Comparison of ENCODE assay signal across 8 cellular contexts in the genomic region with DNA sequence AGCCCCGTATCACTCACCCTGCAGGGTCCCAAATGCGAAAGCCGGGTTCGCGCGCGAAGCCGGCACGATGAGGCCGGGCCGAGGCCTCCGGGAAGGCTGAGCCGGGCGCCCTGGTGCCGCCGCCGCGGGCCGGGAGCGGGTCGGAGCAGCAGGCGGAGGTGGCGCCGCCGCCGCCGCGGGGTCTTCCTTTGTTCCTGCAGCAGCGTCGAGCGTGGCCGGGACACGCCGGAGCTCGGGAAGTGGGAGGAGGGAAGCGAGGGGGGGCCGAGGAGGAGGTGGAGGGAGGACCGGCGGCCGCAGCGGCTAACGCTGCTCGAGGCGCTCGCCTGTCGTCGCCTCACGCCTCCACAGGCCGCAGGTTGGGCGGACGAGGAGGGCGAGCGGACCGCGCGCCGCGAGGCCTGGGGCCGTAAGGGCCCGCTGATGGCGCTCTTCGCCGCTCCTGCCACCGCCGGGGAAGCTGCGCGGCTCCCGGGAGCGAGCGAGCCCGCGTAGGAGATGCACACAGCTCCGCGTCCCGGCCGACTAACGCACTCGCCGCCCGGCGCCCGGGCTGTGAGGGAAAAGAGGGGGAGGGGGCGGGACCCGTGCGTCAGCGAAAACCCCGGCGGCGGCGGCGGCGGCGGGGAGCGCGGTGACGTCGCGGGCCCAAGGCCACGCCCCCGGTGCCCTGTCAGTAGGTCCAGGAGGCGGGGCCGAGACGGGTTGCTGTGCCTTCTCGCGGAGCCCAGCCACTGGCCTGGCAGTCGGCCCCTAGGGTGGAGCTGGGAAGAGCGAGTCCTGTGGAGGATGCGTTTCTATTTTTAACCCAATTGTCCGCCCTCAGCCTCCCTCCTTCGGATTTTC. TPM values are rescaled to one million over a fixed set of nuclear protein-coding genes. Genes with fewer than 3 reads are reported as not detected.
DNase-seq lines count a peak whose midpoint lies in the region; ATAC-seq and TF ChIP-seq lines count a peak whose summit lies in the region.

A gene with protein sequence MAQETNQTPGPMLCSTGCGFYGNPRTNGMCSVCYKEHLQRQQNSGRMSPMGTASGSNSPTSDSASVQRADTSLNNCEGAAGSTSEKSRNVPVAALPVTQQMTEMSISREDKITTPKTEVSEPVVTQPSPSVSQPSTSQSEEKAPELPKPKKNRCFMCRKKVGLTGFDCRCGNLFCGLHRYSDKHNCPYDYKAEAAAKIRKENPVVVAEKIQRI (minus strand): TSS at position 530 of the 846 bp plus-strand sequence. CDS start 4,430 bp downstream, outside the sequence.

- intact Hi-C loops in CD14-positive monocyte (cut with micrococcal nuclease), result loop anchor here (2.0 to 5.0 kb wide), 9 partner anchors 57 to 228 kb away; no protein-coding TSS in a partner anchor
- intact Hi-C loops in activated CD4-positive, alpha-beta memory T cell treated with anti-CD3 and anti-CD28 coated beads for 36 hours (cut with micrococcal nuclease), result loop anchor here (1.0 to 10.0 kb wide), 14 partner anchors 9 to 1950 kb away; a partner anchor contains a TSS
- intact Hi-C loops in dorsolateral prefrontal cortex (cut with DNase I), result loop anchor here (1.0 to 10.0 kb wide), 7 partner anchors 70 to 390 kb away; no protein-coding TSS in a partner anchor
- intact Hi-C loops in right lobe of liver (cut with DNase I), result loop anchor here in 1 of 2 donors (10.0 kb wide), 2 partner anchors 70 to 190 kb away; no protein-coding TSS in a partner anchor

- H3K27ac ChIP-seq in dorsolateral prefrontal cortex (peak within 1 kb of the TSS; percentile 94 to 100 (median 100)), right lobe of liver (peak within 1 kb of the TSS; percentile 99 to 100 (median 100))

- H3K9me3 Mint-ChIP-seq in CD14-positive monocyte, result peaks cover 0 to 2% (median 0%) of the 10 kb centered on the region in 7 donors
- H3K9me3 Mint-ChIP-seq in activated CD4-positive, alpha-beta memory T cell treated with anti-CD3 and anti-CD28 coated beads for 36 hours, result no peaks in the 10 kb centered on the region

- CTCF ChIA-PET in activated CD4-positive, alpha-beta memory T cell treated with anti-CD3 and anti-CD28 coated beads for 36 hours (lab: Charles Lee), result interaction anchor here (0.8 to 1.7 kb wide), 7 partner anchors 16 to 228 kb away, joined by 3 to 6 read pairs (median 4); no protein-coding TSS in a partner anchor

- peak within 1 kb of the TSS; percentile 95 to 96 for H3K4me3 Mint-ChIP-seq in CD14-positive monocyte
- peak within 1 kb of the TSS; percentile 84 for H3K4me3 Mint-ChIP-seq in activated CD4-positive, alpha-beta memory T cell treated with anti-CD3 and anti-CD28 coated beads for 36 hours

- POLR2A ChIA-PET in activated CD4-positive, alpha-beta memory T cell treated with anti-CD3 and anti-CD28 coated beads for 36 hours (lab: Charles Lee), result interaction anchor here (0.7 to 2.2 kb wide), 19 partner anchors 9 to 770 kb away, joined by 3 to 9 read pairs (median 4); a partner anchor contains a TSS

- ATAC-seq in GM19372 (IDR thresholded peaks at IDR 0.05; ENCODE audit: low read depth, unreplicated experiment) (peak; percentile 73), HG03558 (IDR thresholded peaks at IDR 0.05; ENCODE audit: extremely low read depth, unreplicated experiment) (peak; percentile 59), right lobe of liver (peak; percentile 84 to 93 (median 88))

- peak within 1 kb of the TSS; percentile 55 to 97 (median 87) for H3K4me3 ChIP-seq in dorsolateral prefrontal cortex
- peak within 1 kb of the TSS; percentile 73 to 81 (median 74) for H3K4me3 ChIP-seq in right lobe of liver

- TF ChIP-seq CTCF in CD14-positive monocyte (IDR thresholded peaks at IDR 0.05), result no peak
- TF ChIP-seq CTCF in dorsolateral prefrontal cortex (IDR thresholded peaks at IDR 0.05 in 54 of 56, conservative IDR thresholded peaks at IDR 0.05 in 2 of 56; ENCODE audit: low read depth in 1 of 56, partially characterized antibody in 56 of 56), result peak in 28 of 56 donors; percentile 4 to 51 (median 18)
- TF ChIP-seq CTCF in right lobe of liver (IDR thresholded peaks at IDR 0.05), result peak in 1 of 4 donors; percentile 14

- H3K27me3 ChIP-seq in dorsolateral prefrontal cortex (no peaks in the 10 kb centered on the region), right lobe of liver (no peaks in the 10 kb centered on the region)

- H3K36me3 ChIP-seq in right lobe of liver, result peaks cover 0 to 16% (median 5%) of the 10 kb centered on the region in 4 donors

- peaks cover 33 to 35% of the 10 kb centered on the region in 2 donors for H3K36me3 Mint-ChIP-seq in CD14-positive monocyte
- H3K36me3 Mint-ChIP-seq in activated CD4-positive, alpha-beta memory T cell treated with anti-CD3 and anti-CD28 coated beads for 36 hours, result peaks cover 19% of the 10 kb centered on the region

- peak; percentile 100 for TF ChIP-seq POLR2A in right lobe of liver (IDR thresholded peaks at IDR 0.05)

- peaks cover 0 to 15% (median 7%) of the 10 kb centered on the region in 4 donors for H3K4me1 ChIP-seq in right lobe of liver

- peak; percentile 97 for DNase-seq in CD14-positive monocyte (ENCODE audit: low spot score)
- peak; percentile 99 for DNase-seq in NCI-H82 (lab: John Stamatoyannopoulos, UW)
- peak; percentile 95 for DNase-seq in activated CD4-positive, alpha-beta memory T cell treated with anti-CD3 and anti-CD28 coated beads for 36 hours
- DNase-seq in dorsolateral prefrontal cortex, result peak; percentile 97 to 99 (median 98)
- DNase-seq in right lobe of liver, result peak; percentile 99
- peak; percentile 90 to 94 for DNase-seq in stimulated activated CD4-positive, alpha-beta T cell treated with anti-CD3 and anti-CD28 coated beads, Interleukin-4, amount 100 ng/mL, for 4 hours

- WGBS in right lobe of liver (ENCODE audit: insufficient coverage, low coverage, low lambda C conversion rate, missing lambda C conversion rate), result under 1% methylated on average over 41 of the region's 110 CpGs

- peaks cover 0 to 4% (median 0%) of the 10 kb centered on the region in 3 donors for H3K27me3 Mint-ChIP-seq in CD14-positive monocyte (ENCODE audit: low read depth in 3 of 3)
- H3K27me3 Mint-ChIP-seq in activated CD4-positive, alpha-beta memory T cell treated with anti-CD3 and anti-CD28 coated beads for 36 hours, result no peaks in the 10 kb centered on the region

- H3K4me1 Mint-ChIP-seq in CD14-positive monocyte, result peaks cover 20% of the 10 kb centered on the region
- H3K4me1 Mint-ChIP-seq in activated CD4-positive, alpha-beta memory T cell treated with anti-CD3 and anti-CD28 coated beads for 36 hours (ENCODE audit: low read depth), result peaks cover 35% of the 10 kb centered on the region

- no peaks in the 10 kb centered on the region for H3K9me3 ChIP-seq in right lobe of liver

- peak within 1 kb of the TSS; percentile 100 for H3K27ac Mint-ChIP-seq in CD14-positive monocyte
- peak within 1 kb of the TSS; percentile 96 for H3K27ac Mint-ChIP-seq in activated CD4-positive, alpha-beta memory T cell treated with anti-CD3 and anti-CD28 coated beads for 36 hours

RNA-seq across cellular contexts. Expression of the gene that starts here (rescaled TPM):
- polyA plus RNA-seq in CD14-positive monocyte, result 100 to 1,000 TPM; 199 to 237 TPM
- total RNA-seq in activated CD4-positive, alpha-beta memory T cell treated with anti-CD3 and anti-CD28 coated beads for 36 hours, result 10 to 100 TPM; 92.4 to 93.8 TPM
- total RNA-seq in dorsolateral prefrontal cortex (100 to 1,000 TPM; 156 to 388 (median 286) TPM), right lobe of liver (100 to 1,000 TPM in 3 of 6 experiments, 10 to 100 TPM in 3; 88.4 to 119 (median 100) TPM)

Comparison
In these comparisons a context has a peak if more than half of its experiments do, and no peak if none do; other contexts are left out.
1. Peak in every context shown above with its lines: DNase-seq, ATAC-seq, H3K4me3 ChIP-seq and H3K27ac ChIP-seq.